24 cellular contexts compared by ENCODE assay signal in the genomic region with DNA sequence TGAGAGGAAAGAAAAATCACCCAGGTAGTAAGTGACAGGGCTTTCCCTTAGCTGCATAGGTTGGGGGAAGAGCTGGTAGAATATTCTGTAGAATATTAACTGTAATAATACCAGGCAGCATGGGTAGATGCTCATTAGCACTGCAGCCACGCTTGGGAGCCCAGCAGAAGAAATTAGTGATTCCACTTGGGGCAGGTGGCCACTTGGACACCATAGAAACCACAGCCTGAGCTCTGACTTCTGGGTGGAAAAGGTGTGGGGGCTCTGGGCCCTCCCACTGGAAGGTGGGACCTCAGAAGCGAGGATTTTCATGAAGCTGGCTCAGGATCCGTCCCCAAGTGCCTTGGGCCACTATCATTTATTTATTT.
A peak's percentile ranks its signal among the peaks of the same experiment; 100 is the strongest.
DNase-seq lines count a peak whose midpoint lies in the region; ATAC-seq and TF ChIP-seq lines count a peak whose summit lies in the region.
"Had no signal": no experiment of that assay in that cellular context is flagged by ENCODE, and none has a peak within 500 bp of the region (broad histone marks: within the 10 kb centered on the region; RNA-seq: fewer than 3 reads in every experiment).

No MANE protein-coding gene starts in this region.

- no peak overlapping the region for H3K27ac Mint-ChIP-seq in endodermal cell
- H3K27ac Mint-ChIP-seq: activated CD8-positive, alpha-beta T cell treated with anti-CD3 and anti-CD28 coated beads, Interleukin-2, amount 10 ng/mL, durations not matched to agents 7 days and 5 days; CD8-positive, alpha-beta T cell; GM23338; memory B cell; T-cell had no signal

- 98 to 100% methylated on average over 1 to 3 of the region's 3 CpGs for WGBS in endodermal cell (ENCODE audit: insufficient coverage in 1 of 2, insufficient read length in 1 of 2), 2 experiments

- no peaks in the 10 kb centered on the region for H3K27me3 ChIP-seq in HAP-1 (ENCODE audit: low read depth)
- H3K27me3 ChIP-seq in endodermal cell (ENCODE audit: control insufficient read depth, insufficient read depth, low read length, poor library complexity, severe bottlenecking): no peaks in the 10 kb centered on the region
- H3K27me3 ChIP-seq: colonic mucosa, Peyer's patch, SJCRH30 had no signal

- H3K4me3 ChIP-seq in HAP-1: no peak overlapping the region
- H3K4me3 ChIP-seq in endodermal cell (ENCODE audit: low read length): no peak overlapping the region
- H3K4me3 ChIP-seq: colonic mucosa, GM23338, Peyer's patch, SJCRH30 had no signal

- H3K4me1 ChIP-seq in HAP-1 (no peaks in the 10 kb centered on the region), endodermal cell (ENCODE audit: control insufficient read depth, insufficient read depth, low read length) (peaks cover 12% of the 10 kb centered on the region)
- H3K4me1 ChIP-seq: colonic mucosa, Peyer's patch had no signal

- H3K9ac ChIP-seq in endodermal cell (ENCODE audit: extremely low read depth, low read length, poor library complexity, severe bottlenecking): no peak overlapping the region

- DNase-seq in left kidney (ENCODE audit: low read depth, low spot score) (peak; percentile 80), HAP-1 (ENCODE audit: low spot score in 2 of 2) (no peak), endodermal cell (no peak), GDM1 (lab: John Stamatoyannopoulos, UW) (no peak), DMS153 (lab: John Stamatoyannopoulos, UW) (no peak)
- DNase-seq: activated CD4-positive, CD25-positive, alpha-beta regulatory T cell treated with anti-CD3 and anti-CD28 coated beads, Interleukin-2, amount 50 U/mL, for 72 hours; activated CD8-positive, alpha-beta T cell treated with anti-CD3 and anti-CD28 coated beads, Interleukin-2, amount 10 ng/mL, durations not matched to agents 7 days and 5 days; activated naive CD4-positive, alpha-beta T cell treated with Interleukin-2 at 50 U/mL for 16 hours; activated T-cell treated with anti-CD3 and anti-CD28 coated beads, Interleukin-2, amount 50 U/mL, for 4 hours; CD8-positive, alpha-beta T cell; colonic mucosa; NCI-H1417 treated with DMSO at 0.1 percent for 48 hours; NCI-H2107; NCI-H510A; Peyer's patch; SJCRH30; stimulated activated CD4-positive, alpha-beta T cell treated with anti-CD3 and anti-CD28 coated beads, Interleukin-2, amount 100 ng/mL, for 48 hours; stimulated activated naive CD4-positive, alpha-beta T cell treated with Interleukin-2 at 50 U/mL for 16 hours; T-cell had no signal

- no peaks in the 10 kb centered on the region for H3K36me3 Mint-ChIP-seq in endodermal cell (ENCODE audit: low read depth)
- H3K36me3 Mint-ChIP-seq: CD8-positive, alpha-beta T cell; memory B cell; T-cell had no signal

- ATAC-seq in GM19023 (IDR thresholded peaks at IDR 0.05; ENCODE audit: unreplicated experiment): peak; percentile 45
- peak; percentile 29 for ATAC-seq in GM21723 (IDR thresholded peaks at IDR 0.05; ENCODE audit: unreplicated experiment)
- peak; percentile 30 for ATAC-seq in HG03095 (IDR thresholded peaks at IDR 0.05; ENCODE audit: unreplicated experiment)
- ATAC-seq: activated CD8-positive, alpha-beta T cell treated with anti-CD3 and anti-CD28 coated beads, Interleukin-2, amount 10 ng/mL, durations not matched to agents 7 days and 5 days; activated T-cell treated with anti-CD3 and anti-CD28 coated beads, Interleukin-2, amount 50 U/mL, for 4 hours; CD8-positive, alpha-beta T cell; T-cell had no signal

- TF ChIP-seq CTCF in endodermal cell (conservative IDR thresholded peaks at IDR 0.05): no peak

- in situ Hi-C loops in HAP-1 (cut with MboI; ENCODE audit: low sequenced_read_pairs): no loop called here

- no peaks in the 10 kb centered on the region for H3K9me3 ChIP-seq in HAP-1
- H3K9me3 ChIP-seq in endodermal cell (ENCODE audit: control insufficient read depth, low read length): no peaks in the 10 kb centered on the region
- H3K9me3 ChIP-seq: colonic mucosa, Peyer's patch, SJCRH30 had no signal

- no peaks in the 10 kb centered on the region for H3K27me3 Mint-ChIP-seq in endodermal cell (ENCODE audit: insufficient read depth)

- peaks cover 20% of the 10 kb centered on the region for H3K4me1 Mint-ChIP-seq in endodermal cell
- H3K4me1 Mint-ChIP-seq: memory B cell had no signal

- no peak overlapping the region for H3K27ac ChIP-seq in endodermal cell (ENCODE audit: low read depth, low read length)
- H3K27ac ChIP-seq: colonic mucosa, SJCRH30 had no signal

- no peak overlapping the region for H3K4me3 Mint-ChIP-seq in endodermal cell
- H3K4me3 Mint-ChIP-seq: activated CD8-positive, alpha-beta T cell treated with anti-CD3 and anti-CD28 coated beads, Interleukin-2, amount 10 ng/mL, durations not matched to agents 7 days and 5 days; activated T-cell treated with anti-CD3 and anti-CD28 coated beads, Interleukin-2, amount 50 U/mL, for 4 hours; CD8-positive, alpha-beta T cell; GM23338; memory B cell; T-cell had no signal

- no peaks in the 10 kb centered on the region for H3K36me3 ChIP-seq in HAP-1 (replicated peaks)
- no peaks in the 10 kb centered on the region for H3K36me3 ChIP-seq in endodermal cell (ENCODE audit: control insufficient read depth, insufficient read depth, low read length)
- H3K36me3 ChIP-seq: colonic mucosa, Peyer's patch, SJCRH30 had no signal

- H3K9me3 Mint-ChIP-seq in endodermal cell: no peaks in the 10 kb centered on the region
- H3K9me3 Mint-ChIP-seq: activated T-cell treated with anti-CD3 and anti-CD28 coated beads, Interleukin-2, amount 50 U/mL, for 4 hours; CD8-positive, alpha-beta T cell; GM23338; memory B cell; T-cell had no signal
